In genomic region chr2:78864205-78864604, GRCh38 we compare ENCODE assay signal across 37 cellular contexts.
"Had no signal": no experiment of that assay in that cellular context is flagged by ENCODE, and none has a peak within 500 bp of the region (broad histone marks: within the 10 kb centered on the region; RNA-seq: fewer than 3 reads in every experiment).

No MANE protein-coding gene starts in this region.

- H3K9me3 ChIP-seq: adrenal gland, ascending aorta, body of pancreas, breast epithelium had no signal

- FAIRE-seq: astrocyte, bronchial epithelial cell had no signal

- H3K36me3 Mint-ChIP-seq: activated naive CD4-positive, alpha-beta T cell treated with anti-CD3 and anti-CD28 coated beads, Interleukin-2, amount 10 ng/mL, durations not matched to agents 7 days and 5 days; activated naive CD4-positive, alpha-beta T cell treated with anti-CD3 and anti-CD28 coated beads, Interleukin-2, amount 50 U/mL, for 24 hours; activated naive CD8-positive, alpha-beta T cell; activated naive CD8-positive, alpha-beta T cell treated with anti-CD3 and anti-CD28 coated beads for 36 hours; activated naive CD8-positive, alpha-beta T cell treated with anti-CD3 and anti-CD28 coated beads, Interleukin-2, amount 10 ng/mL, durations not matched to agents 7 days and 5 days; brain had no signal

- H3K27ac Mint-ChIP-seq: activated naive CD4-positive, alpha-beta T cell treated with anti-CD3 and anti-CD28 coated beads for 36 hours; activated naive CD4-positive, alpha-beta T cell treated with anti-CD3 and anti-CD28 coated beads, Interleukin-2, amount 10 ng/mL, durations not matched to agents 7 days and 5 days; activated naive CD4-positive, alpha-beta T cell treated with anti-CD3 and anti-CD28 coated beads, Interleukin-2, amount 50 U/mL, for 24 hours; activated naive CD8-positive, alpha-beta T cell; activated naive CD8-positive, alpha-beta T cell treated with anti-CD3 and anti-CD28 coated beads for 36 hours; activated naive CD8-positive, alpha-beta T cell treated with anti-CD3 and anti-CD28 coated beads, Interleukin-2, amount 10 ng/mL, durations not matched to agents 7 days and 5 days; activated naive CD8-positive, alpha-beta T cell treated with anti-CD3 and anti-CD28 coated beads, Interleukin-2, amount 50 U/mL, for 24 hours; activated T-cell treated with anti-CD3 and anti-CD28 coated beads, Interleukin-2, amount 50 U/mL, for 24 hours; activated T-cell treated with anti-CD3 and anti-CD28 coated beads, Interleukin-2, amount 50 U/mL, for 72 hours; activated T-helper 1 cell treated with anti-CD3 and anti-CD28 coated beads, Interleukin-12 subunit alpha, Interleukin-12 subunit beta, Interleukin-2, Interleukin-4 antibody, amounts not matched to agents 30 ng/mL and 10 ng/mL and 1 ng/mL, durations not matched to agents 14 hours and 24 hours and 36 hours; activated T-helper 17 cell treated with anti-CD3 and anti-CD28 coated beads, Interleukin-2, amount 50 U/mL, for 72 hours; activated T-helper 2 cell treated with anti-CD3 and anti-CD28 coated beads, Interferon-gamma antibody, Interleukin-2, Interleukin-4, amounts not matched to agents 10 μg/mL and 5 μg/mL and 100 μg/mL, durations not matched to agents 14 hours and 24 hours and 36 hours; brain had no signal

- DNase-seq: activated effector memory CD4-positive, alpha-beta T cell treated with anti-CD3 and anti-CD28 coated beads, Interleukin-2, amount 50 U/mL, for 16 hours; activated effector memory CD4-positive, alpha-beta T cell treated with Interleukin-2 at 50 U/mL for 16 hours; activated gamma-delta T cell; activated gamma-delta T cell treated with Interleukin-2 at 50 U/mL for 16 hours; activated naive CD4-positive, alpha-beta T cell; activated naive CD4-positive, alpha-beta T cell treated with anti-CD3 and anti-CD28 coated beads for 36 hours; activated naive CD4-positive, alpha-beta T cell treated with anti-CD3 and anti-CD28 coated beads, Interleukin-2, amount 10 ng/mL, durations not matched to agents 7 days and 5 days; activated naive CD4-positive, alpha-beta T cell treated with anti-CD3 and anti-CD28 coated beads, Interleukin-2, amount 50 U/mL, for 16 hours; activated naive CD4-positive, alpha-beta T cell treated with Interleukin-2 at 50 U/mL for 16 hours; activated naive CD8-positive, alpha-beta T cell treated with anti-CD3 and anti-CD28 coated beads for 36 hours; activated naive CD8-positive, alpha-beta T cell treated with anti-CD3 and anti-CD28 coated beads, Interleukin-2, amount 10 ng/mL, durations not matched to agents 7 days and 5 days; activated naive CD8-positive, alpha-beta T cell treated with anti-CD3 and anti-CD28 coated beads, Interleukin-2, amount 50 U/mL, for 24 hours; activated T-cell treated with anti-CD3 and anti-CD28 coated beads, Interleukin-2, amount 50 U/mL, for 1 hour; activated T-cell treated with anti-CD3 and anti-CD28 coated beads, Interleukin-2, amount 50 U/mL, for 24 hours; activated T-cell treated with anti-CD3 and anti-CD28 coated beads, Interleukin-2, amount 50 U/mL, for 4 hours; activated T-cell treated with anti-CD3 and anti-CD28 coated beads, Interleukin-2, amount 50 U/mL, for 48 hours; activated T-cell treated with anti-CD3 and anti-CD28 coated beads, Interleukin-2, amount 50 U/mL, for 72 hours; adrenal gland; amniotic stem cell; amygdala; anterior cingulate cortex; aorta; body of pancreas; brain microvascular endothelial cell; central memory CD4-positive, alpha-beta T cell; cerebellar nuclear complex had no signal

- H3K27ac ChIP-seq: adrenal gland, ascending aorta, body of pancreas, brain microvascular endothelial cell, breast epithelium, cardiac muscle cell had no signal

- H3K4me3 ChIP-seq: adrenal gland, ascending aorta, body of pancreas, breast epithelium, cardiac muscle cell had no signal

- H3K36me3 ChIP-seq: adrenal gland, ascending aorta, brain microvascular endothelial cell, breast epithelium, cardiac muscle cell had no signal

- ATAC-seq: activated naive CD8-positive, alpha-beta T cell treated with anti-CD3 and anti-CD28 coated beads, Interleukin-2, amount 50 U/mL, for 24 hours; activated T-cell treated with anti-CD3 and anti-CD28 coated beads, Interleukin-2, amount 50 U/mL, for 4 hours; activated T-cell treated with anti-CD3 and anti-CD28 coated beads, Interleukin-2, amount 50 U/mL, for 72 hours; activated T-helper 17 cell treated with anti-CD3 and anti-CD28 coated beads, Interleukin-2, amount 50 U/mL, for 72 hours; body of pancreas had no signal

- H3K4me1 ChIP-seq: adrenal gland, ascending aorta, body of pancreas, breast epithelium had no signal

- H3K27me3 ChIP-seq: adrenal gland, ascending aorta, body of pancreas, brain microvascular endothelial cell, breast epithelium, cardiac muscle cell had no signal
